20 cellular contexts compared by ENCODE assay signal in the genomic region with DNA sequence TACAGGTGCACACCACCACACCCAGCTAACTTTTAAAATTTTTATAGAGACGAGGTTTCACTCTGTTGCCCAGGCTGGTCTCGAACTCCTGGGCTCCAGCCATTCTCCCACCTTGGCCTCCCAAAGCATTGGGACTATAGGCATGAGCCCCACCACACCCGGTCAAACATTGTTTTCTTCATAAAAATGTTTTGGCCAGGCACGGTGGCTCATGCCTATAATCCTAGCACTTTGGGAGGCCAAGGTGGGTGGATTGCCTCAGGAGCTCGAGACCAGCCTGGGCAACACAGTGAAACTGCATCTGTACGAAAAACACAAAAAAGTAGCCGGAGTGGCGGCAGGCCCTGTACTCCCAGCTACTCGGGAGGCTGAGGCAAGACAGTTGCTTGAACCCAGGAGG. TPM values are rescaled to one million over a fixed set of nuclear protein-coding genes. Genes with fewer than 3 reads are reported as not detected.
"Had no signal": no experiment of that assay in that cellular context is flagged by ENCODE, and none has a peak within 500 bp of the region (broad histone marks: within the 10 kb centered on the region; RNA-seq: fewer than 3 reads in every experiment).

No MANE protein-coding gene starts in this region.

- H3K27ac Mint-ChIP-seq: type B pancreatic cell had no signal

- DNase-seq: cortex of kidney; effector memory CD4-positive, alpha-beta T cell; gastrocnemius medialis; islet precursor cell; mammary epithelial cell; stimulated activated CD4-positive, alpha-beta T cell treated with anti-CD3 and anti-CD28 coated beads, Interleukin-2, amount 100 ng/mL, for 48 hours; thyroid gland had no signal

- H3K9me3 Mint-ChIP-seq: stimulated activated naive CD8-positive, alpha-beta T cell treated with anti-CD3 and anti-CD28 coated beads, Interleukin-15, amount 100 ng/mL, for 72 hours; type B pancreatic cell had no signal

- H3K4me3 Mint-ChIP-seq: type B pancreatic cell had no signal

- H3K27ac ChIP-seq: gastrocnemius medialis, right atrium auricular region had no signal

- H3K27me3 Mint-ChIP-seq: naive thymus-derived CD4-positive, alpha-beta T cell; stimulated activated naive CD8-positive, alpha-beta T cell treated with anti-CD3 and anti-CD28 coated beads, Interleukin-15, amount 100 ng/mL, for 72 hours; type B pancreatic cell had no signal

- ATAC-seq: gastrocnemius medialis; naive thymus-derived CD4-positive, alpha-beta T cell; stimulated activated naive CD8-positive, alpha-beta T cell treated with anti-CD3 and anti-CD28 coated beads, Interleukin-15, amount 100 ng/mL, for 72 hours had no signal

RNA-seq across cellular contexts. Expression of a gene that starts 14.2 kb away (rescaled TPM):
- total RNA-seq: fibroblast of lung had no signal

RNA-seq across cellular contexts. Expression of a gene that starts 29.8 kb away (rescaled TPM):
- total RNA-seq: cardiac septum, chondrocyte, fibroblast of lung, gastrocnemius medialis, mesenteric fat pad, mononuclear cell, osteocyte, right atrium auricular region, smooth muscle cell, subcutaneous adipose tissue, thyroid gland had no signal
- polyA plus RNA-seq: fibroblast of lung; naive thymus-derived CD4-positive, alpha-beta T cell; neural cell had no signal
